In genomic region chr21:30552782-30553181, GRCh38 we compare ENCODE assay signal across 28 cellular contexts. TPM values are rescaled to one million over a fixed set of nuclear protein-coding genes. Genes with fewer than 3 reads are reported as not detected.
DNase-seq lines count a peak whose midpoint lies in the region; ATAC-seq and TF ChIP-seq lines count a peak whose summit lies in the region.
"Had no signal": no experiment of that assay in that cellular context is flagged by ENCODE, and none has a peak within 500 bp of the region (broad histone marks: within the 10 kb centered on the region; RNA-seq: fewer than 3 reads in every experiment).

No MANE protein-coding gene starts in this region.

- H3K4me3 ChIP-seq in HEK293 (ENCODE audit: low read depth, low read length) = no peak overlapping the region
- H3K4me3 ChIP-seq in neuronal stem cell (ENCODE audit: low read length in 2 of 2) = no peak overlapping the region
- H3K4me3 ChIP-seq in breast epithelium = no peak overlapping the region
- H3K4me3 ChIP-seq: BLaER1, GM12878 had no signal

- H3K27ac ChIP-seq in HEK293 (ENCODE audit: extremely low read depth, low read depth, low read length) (no peak overlapping the region), neuronal stem cell (replicated peaks; ENCODE audit: low read length) (no peak overlapping the region), breast epithelium (no peak overlapping the region)
- H3K27ac ChIP-seq: BLaER1 had no signal

- CTCF ChIA-PET in HEK293 (lab: Yijun Ruan, JAX) = interaction anchor here (0.7 kb wide), 1 partner anchor 143 kb away, joined by 3 read pairs; no protein-coding TSS in a partner anchor

- no CpG with 5 or more reads among the region's 1 CpG for WGBS in neuronal stem cell (ENCODE audit: extremely low coverage in 2 of 2, insufficient read length in 2 of 2, insufficient replicate concordance in 1 of 2), 2 donors

- H2AK5ac ChIP-seq in neuronal stem cell (ENCODE audit: low read depth, low read length) = no peak overlapping the region

- no peaks in the 10 kb centered on the region for H3K27me3 ChIP-seq in neuronal stem cell (ENCODE audit: control insufficient read depth in 3 of 3, insufficient read depth in 3 of 3, low read depth in 1 of 3, low read length in 3 of 3)
- H3K27me3 ChIP-seq in breast epithelium = no peaks in the 10 kb centered on the region
- H3K27me3 ChIP-seq: BE2C, BLaER1 had no signal

- no peak overlapping the region for H2BK12ac ChIP-seq in neuronal stem cell (ENCODE audit: low read length)

- POLR2A ChIA-PET in HEK293 (lab: Yijun Ruan, JAX) = no interaction called here

- no peaks in the 10 kb centered on the region for H3K79me1 ChIP-seq in neuronal stem cell (ENCODE audit: low read depth, low read length)

- H3K18ac ChIP-seq in neuronal stem cell (ENCODE audit: low read length) = peak overlapping the region; percentile 20

- ATAC-seq in left ventricle myocardium superior = peak; percentile 63
- ATAC-seq: GM12878 had no signal

- no peak overlapping the region for H3K14ac ChIP-seq in neuronal stem cell (ENCODE audit: low read length)

- H2AFZ ChIP-seq in neuronal stem cell (ENCODE audit: low read length) = no peak overlapping the region

- H4K91ac ChIP-seq in neuronal stem cell (ENCODE audit: low read depth, low read length, poor library complexity) = peak overlapping the region; percentile 13

- intact Hi-C loops in left ventricle myocardium superior (cut with micrococcal nuclease) (no loop called here), cardiac septum (cut with DNase I) (no loop called here), breast epithelium (cut with DNase I; ENCODE audit: low total_unique reads) (no loop called here)

- H3K9me3 ChIP-seq in HEK293 (ENCODE audit: control insufficient read depth, insufficient read depth, low read depth, low read length) (no peaks in the 10 kb centered on the region), neuronal stem cell (replicated peaks in 1 of 2; ENCODE audit: control insufficient read depth in 2 of 2, insufficient read depth in 1 of 2, low read depth in 1 of 2, low read length in 2 of 2) (no peaks in the 10 kb centered on the region), breast epithelium (peaks cover 0 to 6% of the 10 kb centered on the region in 2 donors)
- H3K9me3 ChIP-seq: BE2C, BLaER1 had no signal

- DNase-seq in left ventricle myocardium superior = peak; percentile 25
- DNase-seq in cardiac septum (ENCODE audit: low spot score) = no peak
- no peak for DNase-seq in neuronal stem cell (ENCODE audit: low spot score)
- DNase-seq in breast epithelium (ENCODE audit: low spot score in 2 of 2) = no peak
- DNase-seq in OCI-M2 (lab: John Stamatoyannopoulos, UW; ENCODE audit: unreplicated experiment) = no peak
- DNase-seq: 8988T; ACHN; BE2C; C1 segment of cervical spinal cord; CD4-positive, alpha-beta memory T cell; CD4-positive, CD25-positive, alpha-beta regulatory T cell; CD8-positive, alpha-beta memory T cell; COR-L47; DMS 273 treated with DMSO at 0.1 percent for 48 hours; DMS153; DMS53; DMS79; DND-41; EL; GDM1 had no signal

- no peak overlapping the region for H3K4me2 ChIP-seq in neuronal stem cell (ENCODE audit: insufficient read depth, low read length, poor library complexity, severe bottlenecking)
- H3K4me2 ChIP-seq: BLaER1 had no signal

- no peak for TF ChIP-seq POLR2A in breast epithelium (IDR thresholded peaks at IDR 0.05)

- no peak overlapping the region for H3K4ac ChIP-seq in neuronal stem cell (ENCODE audit: low read length)

- H3K9ac ChIP-seq in neuronal stem cell (ENCODE audit: low read depth, low read length, poor library complexity) = no peak overlapping the region
- H3K9ac ChIP-seq: BLaER1 had no signal

- TF ChIP-seq CTCF in HEK293 (tag by site-specific recombination; IDR thresholded peaks at IDR 0.05) = no peak
- no peak for TF ChIP-seq CTCF in breast epithelium (IDR thresholded peaks at IDR 0.05)

- H2BK15ac ChIP-seq in neuronal stem cell (ENCODE audit: low read length) = no peak overlapping the region

- no peaks in the 10 kb centered on the region for H3K36me3 ChIP-seq in HEK293 (ENCODE audit: control insufficient read depth in 2 of 2, insufficient read depth in 1 of 2, low read length in 2 of 2)
- H3K36me3 ChIP-seq in neuronal stem cell (replicated peaks in 1 of 2; ENCODE audit: control insufficient read depth in 2 of 2, insufficient read depth in 2 of 2, low read length in 2 of 2) = no peaks in the 10 kb centered on the region
- no peaks in the 10 kb centered on the region for H3K36me3 ChIP-seq in breast epithelium
- H3K36me3 ChIP-seq: BE2C, BLaER1 had no signal

- no peak overlapping the region for H2BK5ac ChIP-seq in neuronal stem cell (ENCODE audit: low read length)

- no peak overlapping the region for H2BK120ac ChIP-seq in neuronal stem cell (ENCODE audit: low read depth, low read length)

- H4K8ac ChIP-seq in neuronal stem cell (ENCODE audit: low read depth, low read length) = no peak overlapping the region

- H3K4me1 ChIP-seq in HEK293 (ENCODE audit: control insufficient read depth, insufficient read depth, low read length) = no peaks in the 10 kb centered on the region
- no peaks in the 10 kb centered on the region for H3K4me1 ChIP-seq in neuronal stem cell (ENCODE audit: control insufficient read depth in 2 of 2, insufficient read depth in 1 of 2, low read depth in 1 of 2, low read length in 2 of 2)
- no peaks in the 10 kb centered on the region for H3K4me1 ChIP-seq in breast epithelium
- H3K4me1 ChIP-seq: BE2C, BLaER1 had no signal

- H3K23ac ChIP-seq in neuronal stem cell (ENCODE audit: low read depth, low read length, poor library complexity) = no peak overlapping the region

TF ChIP-seq in HEK293, 187 proteins besides CTCF, POLR2A, EP300 and RAD21:
- TF ChIP-seq SCRT2 (tag by site-specific recombination; IDR thresholded peaks at IDR 0.05) (peak; percentile 30; the same call in 1 of the 2 replicates), ZNF132 (tag by site-specific recombination; IDR thresholded peaks at IDR 0.05; ENCODE audit: borderline replicate concordance) (no peak)

RNA-seq across cellular contexts. Expression of gene KRTAP19-7, which starts 8.3 kb away (rescaled TPM):
- total RNA-seq in left ventricle myocardium superior (not detected), cardiac septum (not detected), breast epithelium (not detected)
- not detected for polyA plus RNA-seq in neuronal stem cell (2013, experiment 1 of 2)
- not detected for polyA plus RNA-seq in neuronal stem cell (2013, experiment 2 of 2)
- total RNA-seq: A673; CD4-positive, alpha-beta memory T cell; CD4-positive, CD25-positive, alpha-beta regulatory T cell; CD8-positive, alpha-beta memory T cell; Daoy; G401; GM12878 had no signal
- polyA plus RNA-seq: AG04450; CD14-positive monocyte; CD4-positive, alpha-beta memory T cell; CD4-positive, CD25-positive, alpha-beta regulatory T cell; CD8-positive, alpha-beta memory T cell; GM12878 had no signal

RNA-seq across cellular contexts. Expression of gene KRTAP19-6, which starts 11.1 kb away (rescaled TPM):
- total RNA-seq in left ventricle myocardium superior = not detected
- not detected for total RNA-seq in cardiac septum
- polyA plus RNA-seq in neuronal stem cell (2013, experiment 1 of 2) = not detected
- polyA plus RNA-seq in neuronal stem cell (2013, experiment 2 of 2) = not detected
- total RNA-seq in breast epithelium = not detected
- total RNA-seq: A673; CD4-positive, alpha-beta memory T cell; CD4-positive, CD25-positive, alpha-beta regulatory T cell; CD8-positive, alpha-beta memory T cell; Daoy; G401; GM12878 had no signal
- polyA plus RNA-seq: AG04450; CD14-positive monocyte; CD4-positive, alpha-beta memory T cell; CD4-positive, CD25-positive, alpha-beta regulatory T cell; CD8-positive, alpha-beta memory T cell; GM12878 had no signal

RNA-seq across cellular contexts. Expression of gene KRTAP22-2, which starts 37.4 kb away (rescaled TPM):
- not detected for total RNA-seq in left ventricle myocardium superior
- not detected for total RNA-seq in cardiac septum
- not detected for polyA plus RNA-seq in neuronal stem cell (2013, experiment 1 of 2)
- not detected for polyA plus RNA-seq in neuronal stem cell (2013, experiment 2 of 2)
- not detected for total RNA-seq in breast epithelium
- total RNA-seq: A673; CD4-positive, alpha-beta memory T cell; CD4-positive, CD25-positive, alpha-beta regulatory T cell; CD8-positive, alpha-beta memory T cell; Daoy; G401; GM12878 had no signal
- polyA plus RNA-seq: AG04450; CD14-positive monocyte; CD4-positive, alpha-beta memory T cell; CD4-positive, CD25-positive, alpha-beta regulatory T cell; CD8-positive, alpha-beta memory T cell; GM12878 had no signal

RNA-seq across cellular contexts. Expression of gene KRTAP6-3, which starts 39.5 kb away (rescaled TPM):
- total RNA-seq in left ventricle myocardium superior (not detected), cardiac septum (not detected), breast epithelium (not detected)
- not detected for polyA plus RNA-seq in neuronal stem cell (2013, experiment 1 of 2)
- polyA plus RNA-seq in neuronal stem cell (2013, experiment 2 of 2) = not detected
- total RNA-seq: A673; CD4-positive, alpha-beta memory T cell; CD4-positive, CD25-positive, alpha-beta regulatory T cell; CD8-positive, alpha-beta memory T cell; Daoy; G401; GM12878 had no signal
- polyA plus RNA-seq: AG04450; CD14-positive monocyte; CD4-positive, alpha-beta memory T cell; CD4-positive, CD25-positive, alpha-beta regulatory T cell; CD8-positive, alpha-beta memory T cell; GM12878 had no signal

RNA-seq across cellular contexts. Expression of gene KRTAP6-2, which starts 45.9 kb away (rescaled TPM):
- not detected for total RNA-seq in left ventricle myocardium superior
- total RNA-seq in cardiac septum = not detected
- not detected for polyA plus RNA-seq in neuronal stem cell (2013, experiment 1 of 2)
- polyA plus RNA-seq in neuronal stem cell (2013, experiment 2 of 2) = not detected
- not detected for total RNA-seq in breast epithelium
- total RNA-seq: A673; CD4-positive, alpha-beta memory T cell; CD4-positive, CD25-positive, alpha-beta regulatory T cell; CD8-positive, alpha-beta memory T cell; Daoy; G401; GM12878 had no signal
- polyA plus RNA-seq: AG04450; CD14-positive monocyte; CD4-positive, alpha-beta memory T cell; CD4-positive, CD25-positive, alpha-beta regulatory T cell; CD8-positive, alpha-beta memory T cell; GM12878 had no signal
